24 cellular contexts compared by ENCODE assay signal in the genomic region with DNA sequence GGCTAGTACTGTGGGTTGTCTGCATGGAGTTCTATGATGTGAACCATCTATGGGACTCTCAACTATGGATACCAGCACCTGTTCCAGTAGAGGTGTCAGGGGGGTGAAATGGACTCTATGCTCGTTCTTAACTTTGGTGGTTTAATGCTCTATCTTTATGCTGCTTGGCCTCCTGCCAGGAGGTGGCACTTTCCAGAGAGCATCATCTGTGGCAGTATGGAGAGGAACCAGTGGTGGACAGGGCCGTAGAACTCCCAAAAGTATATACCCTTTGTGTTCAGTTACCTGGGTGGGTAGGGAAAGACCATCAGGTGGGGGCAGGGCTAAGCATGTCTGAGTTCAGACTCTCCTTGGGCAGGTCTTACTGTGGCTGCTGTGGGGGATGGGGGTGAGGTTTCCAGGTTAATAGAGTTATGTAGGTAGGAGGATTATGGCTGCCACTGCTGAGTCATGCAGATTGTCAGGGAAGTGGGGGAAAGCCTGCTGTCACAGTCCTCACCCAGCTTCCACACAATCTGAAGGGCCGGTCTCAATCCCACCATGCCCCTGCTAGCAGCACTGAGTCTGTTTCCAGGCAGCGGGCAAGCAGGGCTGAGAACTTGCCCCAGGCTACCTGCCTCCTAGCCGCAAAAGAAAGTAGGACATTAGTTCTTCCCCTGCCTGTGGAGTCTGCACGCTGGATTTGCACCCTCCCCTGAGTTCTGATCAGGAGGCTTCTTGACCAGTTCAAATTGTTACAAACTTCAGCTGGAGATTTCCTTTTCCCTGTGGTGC.
"Had no signal": no experiment of that assay in that cellular context is flagged by ENCODE, and none has a peak within 500 bp of the region (broad histone marks: within the 10 kb centered on the region; RNA-seq: fewer than 3 reads in every experiment).

No MANE protein-coding gene starts in this region.

- H3K4me3 ChIP-seq: cardiac muscle cell, hepatocyte, left lung, lung, neural progenitor cell, testis, vagina had no signal

- H3K27ac ChIP-seq: cardiac muscle cell, hepatocyte, left lung, neural progenitor cell, testis, vagina had no signal

- H3K27me3 ChIP-seq: cardiac muscle cell, hepatocyte, left lung, neural progenitor cell, testis, vagina had no signal

- H3K9ac ChIP-seq: neural progenitor cell had no signal

- H3K4me2 ChIP-seq: hepatocyte, neural progenitor cell had no signal

- H3K4me1 ChIP-seq: left lung, neural progenitor cell, testis, vagina had no signal

- FAIRE-seq: endometrium had no signal

- DNase-seq: activated CD4-positive, alpha-beta memory T cell treated with anti-CD3 and anti-CD28 coated beads for 36 hours; activated CD4-positive, alpha-beta T cell treated with anti-CD3 and anti-CD28 coated beads for 4 hours; activated CD4-positive, CD25-positive, alpha-beta regulatory T cell; activated naive CD4-positive, alpha-beta T cell treated with Interleukin-2 at 50 U/mL for 16 hours; activated naive CD8-positive, alpha-beta T cell treated with anti-CD3 and anti-CD28 coated beads, Interleukin-2, amount 10 ng/mL, durations not matched to agents 7 days and 5 days; activated T-cell treated with anti-CD3 and anti-CD28 coated beads, Interleukin-2, amount 50 U/mL, for 48 hours; amniotic stem cell; cortex of kidney; erythroblast; foreskin melanocyte; immature natural killer cell; naive thymus-derived CD8-positive, alpha-beta T cell; stimulated activated CD4-positive, alpha-beta T cell treated with anti-CD3 and anti-CD28 coated beads, Interleukin-2, amount 100 ng/mL, for 48 hours; stimulated activated CD8-positive, alpha-beta memory T cell treated with anti-CD3 and anti-CD28 coated beads, Interleukin-4, amount 100 ng/mL, for 48 hours; stimulated activated naive B cell treated with anti-CD40 and anti-IgM and Interleukin-4, amounts not matched to agents 10 μg/mL and 1 μg/mL and 100 μg/mL, for 72 hours; T1000; testis had no signal

- H3K36me3 ChIP-seq: cardiac muscle cell, left lung, neural progenitor cell, vagina had no signal

- H3K9me3 ChIP-seq: left lung, testis, vagina had no signal

- H3K79me2 ChIP-seq: hepatocyte had no signal

- ATAC-seq: left lung; naive thymus-derived CD8-positive, alpha-beta T cell; stimulated activated naive B cell treated with anti-CD40 and anti-IgM and Interleukin-4, amounts not matched to agents 10 μg/mL and 1 μg/mL and 100 μg/mL, for 72 hours had no signal
